In the genomic region with DNA sequence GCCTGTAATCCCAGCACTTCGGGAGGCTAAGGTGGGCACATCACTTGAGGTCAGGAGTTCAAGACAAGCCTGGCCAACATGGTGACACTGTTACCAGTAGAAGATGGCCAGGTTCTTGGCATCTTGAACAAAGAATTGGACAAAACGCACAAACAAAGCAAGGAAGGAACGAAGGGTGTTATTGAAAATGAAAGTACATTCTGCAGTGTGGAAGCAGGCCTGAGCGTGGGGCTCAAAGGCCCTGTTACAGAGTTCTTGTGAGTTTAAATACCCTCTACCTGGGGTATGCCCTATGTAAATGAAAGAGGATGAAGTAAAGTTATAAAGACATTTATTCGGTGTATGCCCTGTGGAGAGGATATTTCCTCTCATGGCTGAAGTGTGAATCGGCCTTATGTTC, we compare ENCODE assay signal across 17 cellular contexts. TPM values are rescaled to one million over a fixed set of nuclear protein-coding genes. Genes with fewer than 3 reads are reported as not detected.
DNase-seq lines count a peak whose midpoint lies in the region; ATAC-seq, FAIRE-seq and TF ChIP-seq lines count a peak whose summit lies in the region.
"Had no signal": no experiment of that assay in that cellular context is flagged by ENCODE, and none has a peak within 500 bp of the region (broad histone marks: within the 10 kb centered on the region; RNA-seq: fewer than 3 reads in every experiment).

No MANE protein-coding gene starts in this region.

- H4K20me1 ChIP-seq in K562 (replicated peaks; ENCODE audit: control insufficient read depth, insufficient read depth, low read length) (no peaks in the 10 kb centered on the region), osteoblast (ENCODE audit: insufficient read depth, low read length) (no peaks in the 10 kb centered on the region)

- no peaks in the 10 kb centered on the region for H3K36me3 Mint-ChIP-seq in CD8-positive, alpha-beta T cell

- peak in 1 of 7 experiments; percentile 45 for DNase-seq in CD8-positive, alpha-beta T cell
- DNase-seq in K562 (ENCODE audit: extremely low read depth in 1 of 4, low spot score in 3 of 4), result no peak
- no peak for DNase-seq in osteoblast (ENCODE audit: insufficient read length, low spot score, missing footprints)
- DNase-seq in hippocampal formation (lab: John Stamatoyannopoulos, UW), result no peak
- DNase-seq in stimulated activated CD4-positive, alpha-beta T cell treated with anti-CD3 and anti-CD28 coated beads, Interleukin-12 subunit alpha, Interleukin-12 subunit beta, amount 100 ng/mL, for 4 hours, result no peak
- DNase-seq: activated gamma-delta T cell treated with Interleukin-2 at 50 U/mL for 16 hours, COR-L47, dermis blood vessel endothelial cell, foreskin melanocyte, kidney glomerular epithelial cell, MV-4-11, NCI-H510A treated with DMSO at 0.1 percent for 48 hours, SHP77 treated with DMSO at 0.1 percent for 48 hours had no signal

- no peaks in the 10 kb centered on the region for H3K9me3 ChIP-seq in CD8-positive, alpha-beta T cell (ENCODE audit: low read length)
- H3K9me3 ChIP-seq in KOPT-K1 (ENCODE audit: insufficient read depth, low read length, poor library complexity, severe bottlenecking) (no peaks in the 10 kb centered on the region), K562 (replicated peaks; ENCODE audit: control insufficient read depth, insufficient read depth, low read depth, low read length) (no peaks in the 10 kb centered on the region), osteoblast (ENCODE audit: low read depth, low read length) (no peaks in the 10 kb centered on the region)
- H3K9me3 ChIP-seq: neutrophil had no signal

- H2AFZ ChIP-seq in K562 (ENCODE audit: low read depth, low read length) (peak overlapping the region; percentile 53; the same call in 1 of the 2 replicates), osteoblast (ENCODE audit: low read length) (peak overlapping the region; percentile 48)

- intact Hi-C loops in CD8-positive, alpha-beta T cell (cut with DNase I, micrococcal nuclease), result loop anchor here (1.0 to 5.0 kb wide), 3 partner anchors 46 to 96 kb away; a partner anchor contains a TSS
- intact Hi-C loops in K562 (cut with micrococcal nuclease), result no loop called here

- peaks cover 28% of the 10 kb centered on the region for H3K4me1 Mint-ChIP-seq in CD8-positive, alpha-beta T cell (ENCODE audit: low read depth)

- no peak for TF ChIP-seq CTCF in CD8-positive, alpha-beta T cell (IDR thresholded peaks at IDR 0.05)
- no peak for TF ChIP-seq CTCF in K562 (IDR thresholded peaks at IDR 0.05 in 2 of 3, conservative IDR thresholded peaks at IDR 0.05 in 1 of 3; ENCODE audit: insufficient read depth in 2 of 3, low read depth in 1 of 3, low read length in 3 of 3)
- no peak for TF ChIP-seq CTCF in osteoblast (IDR thresholded peaks at IDR 0.05; ENCODE audit: extremely low read depth, low read depth, low read length)

- no peaks in the 10 kb centered on the region for H3K9me3 Mint-ChIP-seq in CD8-positive, alpha-beta T cell

- BruUV-seq in K562 (replicated peaks; lab: Mats Ljungman, UMichigan), result no TSS peak

- no peaks in the 10 kb centered on the region for H3K27me3 Mint-ChIP-seq in CD8-positive, alpha-beta T cell (ENCODE audit: low read depth)

- H3K36me3 ChIP-seq in CD8-positive, alpha-beta T cell (ENCODE audit: insufficient read depth, low read length), result no peaks in the 10 kb centered on the region
- H3K36me3 ChIP-seq in KOPT-K1 (ENCODE audit: insufficient read depth, low read length), result no peaks in the 10 kb centered on the region
- no peaks in the 10 kb centered on the region for H3K36me3 ChIP-seq in K562 (ENCODE audit: control insufficient read depth, insufficient read depth, low read length)
- H3K36me3 ChIP-seq in osteoblast (ENCODE audit: insufficient read depth, low read length), result peaks cover 4% of the 10 kb centered on the region
- H3K36me3 ChIP-seq: neutrophil had no signal

- H3K27ac Mint-ChIP-seq in CD8-positive, alpha-beta T cell, result peak overlapping the region; percentile 94

- H3K4me3 Mint-ChIP-seq in CD8-positive, alpha-beta T cell, result peak overlapping the region; percentile 70

- H3K4me1 ChIP-seq in CD8-positive, alpha-beta T cell (ENCODE audit: insufficient read depth, low read length), result no peaks in the 10 kb centered on the region
- H3K4me1 ChIP-seq in K562 (replicated peaks in 1 of 2; ENCODE audit: control insufficient read depth in 2 of 2, insufficient read depth in 2 of 2, low read length in 2 of 2) (no peaks in the 10 kb centered on the region; a peak in 1 of 5 replicates), osteoblast (ENCODE audit: insufficient read depth, low read length) (peaks cover 44% of the 10 kb centered on the region)

- H3K27me3 ChIP-seq in CD8-positive, alpha-beta T cell (ENCODE audit: insufficient read depth, low read length), result no peaks in the 10 kb centered on the region
- no peaks in the 10 kb centered on the region for H3K27me3 ChIP-seq in K562 (ENCODE audit: control insufficient read depth in 2 of 2, insufficient read depth in 2 of 2, low read length in 2 of 2)
- H3K27me3 ChIP-seq in osteoblast (ENCODE audit: insufficient read depth, low read length), result no peaks in the 10 kb centered on the region
- H3K27me3 ChIP-seq: neutrophil had no signal

- no peak for FAIRE-seq in K562 (lab: Jason Lieb, UNC)

- TF ChIP-seq RAD21 in K562 (CRISPR knock-in tag; conservative IDR thresholded peaks at IDR 0.05 in 1 of 2, IDR thresholded peaks at IDR 0.05 in 1 of 2), result no peak

- TF ChIP-seq POLR2A in K562 (conservative IDR thresholded peaks at IDR 0.05), result no peak

- no peak overlapping the region for H3K9ac ChIP-seq in K562 (ENCODE audit: insufficient read depth in 1 of 2, low read depth in 2 of 2, low read length in 2 of 2)

- ATAC-seq in CD8-positive, alpha-beta T cell, result peak; percentile 70
- no peak for ATAC-seq in K562
- ATAC-seq in HG02763 (IDR thresholded peaks at IDR 0.05; ENCODE audit: unreplicated experiment), result no peak
- no peak for ATAC-seq in HG02885 (IDR thresholded peaks at IDR 0.05; ENCODE audit: poor library complexity, unreplicated experiment)

- no peaks in the 10 kb centered on the region for H3K9me1 ChIP-seq in K562 (ENCODE audit: control insufficient read depth, insufficient read depth, low read length)

- in situ Hi-C loops in K562 (cut with MboI), result no loop called here

- H3K4me3 ChIP-seq in CD8-positive, alpha-beta T cell (ENCODE audit: low read depth, low read length), result no peak overlapping the region
- no peak overlapping the region for H3K4me3 ChIP-seq in K562
- no peak overlapping the region for H3K4me3 ChIP-seq in osteoblast (ENCODE audit: insufficient read depth, low read length)

- TF ChIP-seq EP300 in K562 (IDR thresholded peaks at IDR 0.05; ENCODE audit: low read length), result no peak

- CTCF ChIA-PET in CD8-positive, alpha-beta T cell (lab: Charles Lee), result interaction anchor here (0.9 kb wide), 1 partner anchor 96 kb away, joined by 3 read pairs; no protein-coding TSS in a partner anchor
- CTCF ChIA-PET in K562 (lab: Yijun Ruan, JAX; ENCODE audit: low intra/inter-chr PET ratio), result no interaction called here

- POLR2A ChIA-PET in CD8-positive, alpha-beta T cell (lab: Charles Lee), result interaction anchor here (1.0 kb wide), 1 partner anchor 22 kb away, joined by 3 read pairs; no protein-coding TSS in a partner anchor
- POLR2A ChIA-PET in K562 (lab: Yijun Ruan, JAX), result no interaction called here

- WGBS in K562 (ENCODE audit: insufficient coverage, low coverage, missing lambda C conversion rate), result 47% methylated on average over 6 of the region's 6 CpGs

- H3K4me2 ChIP-seq in K562 (ENCODE audit: insufficient read depth, low read length) (peak overlapping the region; percentile 35), osteoblast (ENCODE audit: insufficient read depth, low read length) (peak overlapping the region; percentile 21)

- H3K79me2 ChIP-seq in K562 (ENCODE audit: control insufficient read depth, insufficient read depth, low read length) (no peaks in the 10 kb centered on the region), osteoblast (ENCODE audit: insufficient read depth, low read length) (peaks cover 3% of the 10 kb centered on the region)

- H3K27ac ChIP-seq in CD8-positive, alpha-beta T cell (ENCODE audit: low read depth, low read length), result no peak overlapping the region
- H3K27ac ChIP-seq in KOPT-K1 (ENCODE audit: low read depth, low read length, poor library complexity, severe bottlenecking) (peak overlapping the region; percentile 69), K562 (ENCODE audit: extremely low read depth, low read depth, low read length) (no peak overlapping the region), osteoblast (ENCODE audit: low read depth, low read length) (peak overlapping the region; percentile 78)
- H3K27ac ChIP-seq: neutrophil had no signal

TF ChIP-seq in K562, 482 proteins besides CTCF, POLR2A, EP300 and RAD21 (continues in another document):
- TF ChIP-seq NR4A1 (CRISPR knock-in tag; IDR thresholded peaks at IDR 0.05) (no peak), NR4A1 (tag; IDR thresholded peaks at IDR 0.05) (no peak), DDX20 (tag; IDR thresholded peaks at IDR 0.05; ENCODE audit: low read depth) (no peak), SMARCA4 (IDR thresholded peaks at IDR 0.05) (no peak), ZKSCAN1 (IDR thresholded peaks at IDR 0.05; ENCODE audit: low read depth, low read length) (no peak), HCFC1 (IDR thresholded peaks at IDR 0.05; ENCODE audit: low read depth, low read length) (no peak), TEAD1 (CRISPR knock-in tag; IDR thresholded peaks at IDR 0.05) (no peak), FOXA3 (CRISPR knock-in tag; conservative IDR thresholded peaks at IDR 0.05 in 1 of 2, IDR thresholded peaks at IDR 0.05 in 1 of 2) (no peak), NFYB (IDR thresholded peaks at IDR 0.05; ENCODE audit: extremely low read depth, insufficient read length) (no peak)

RNA-seq across cellular contexts. Expression of a gene that starts 20.8 kb away (rescaled TPM):
- total RNA-seq in CD8-positive, alpha-beta T cell, result 100 to 1,000 TPM; 150 to 160 TPM
- 65.9 and 172 TPM in 2 replicates for total RNA-seq in K562 (2011; cell fraction: chromatin; rRNA removed; ENCODE audit: low replicate concordance)
- 32.7 and 54.6 TPM in 2 replicates for total RNA-seq in K562 (2011; cell fraction: nucleolus; rRNA removed)
- total RNA-seq in K562 (2011; cell fraction: nucleoplasm; rRNA removed), result 69.6 and 109 TPM in 2 replicates
- total RNA-seq in K562 (2014; rRNA removed) (16.8 and 17.5 TPM in 2 replicates), K562 (2014; rRNA removed; fragmentation: Illumina TruSeq; extraction: Trizol) (33.0 and 40.7 TPM in 2 replicates), K562 (2015; rRNA removed; fragmentation: Illumina TruSeq; extraction: Trizol) (32.5 and 39.3 TPM in 2 replicates), K562 (2021) (21.1 and 24.6 TPM in 2 replicates), osteoblast (64.8 and 68.0 TPM in 2 replicates)
- polyA plus RNA-seq in K562 (2011; rRNA removed) (18.6 and 21.6 TPM in 2 replicates), K562 (2014; fragmentation: Illumina TruSeq; extraction: Trizol) (27.8 and 35.1 TPM in 2 replicates), K562 (2014; fragmentation: Nextera tagmentation; extraction: Ambion mirVana) (1 to 10 TPM; 4.8 to 5.4 TPM), K562 (2014; rRNA removed) (12.9 and 13.9 TPM in 2 replicates)
- 5.4 and 12.0 TPM in 2 replicates for polyA plus RNA-seq in K562 (2011; cell fraction: cytosol; rRNA removed)
- polyA plus RNA-seq in K562 (2011; cell fraction: nucleus; rRNA removed), result 18.3 and 30.3 TPM in 2 replicates
- 13.1 and 14.2 TPM in 2 replicates for polyA plus RNA-seq in K562 (2012)
- 80.0 and 84.5 TPM in 2 replicates for polyA minus RNA-seq in K562 (2011; rRNA and poly(A)+ RNA removed)
- polyA minus RNA-seq in K562 (2011; cell fraction: cytosol; rRNA and poly(A)+ RNA removed), result 20.4 and 29.0 TPM in 2 replicates
- polyA minus RNA-seq in K562 (2011; cell fraction: nucleus; rRNA and poly(A)+ RNA removed), result 45.0 and 95.5 TPM in 2 replicates

Comparison
In these comparisons a context has a peak if more than half of its experiments do, and no peak if none do; other contexts are left out.
1. H3K27ac ChIP-seq: peak in KOPT-K1 (single experiment) and osteoblast (single experiment); none in CD8-positive, alpha-beta T cell (single experiment) and K562 (single experiment).